ENCODE assay signal across 2 cellular contexts in the genomic region with DNA sequence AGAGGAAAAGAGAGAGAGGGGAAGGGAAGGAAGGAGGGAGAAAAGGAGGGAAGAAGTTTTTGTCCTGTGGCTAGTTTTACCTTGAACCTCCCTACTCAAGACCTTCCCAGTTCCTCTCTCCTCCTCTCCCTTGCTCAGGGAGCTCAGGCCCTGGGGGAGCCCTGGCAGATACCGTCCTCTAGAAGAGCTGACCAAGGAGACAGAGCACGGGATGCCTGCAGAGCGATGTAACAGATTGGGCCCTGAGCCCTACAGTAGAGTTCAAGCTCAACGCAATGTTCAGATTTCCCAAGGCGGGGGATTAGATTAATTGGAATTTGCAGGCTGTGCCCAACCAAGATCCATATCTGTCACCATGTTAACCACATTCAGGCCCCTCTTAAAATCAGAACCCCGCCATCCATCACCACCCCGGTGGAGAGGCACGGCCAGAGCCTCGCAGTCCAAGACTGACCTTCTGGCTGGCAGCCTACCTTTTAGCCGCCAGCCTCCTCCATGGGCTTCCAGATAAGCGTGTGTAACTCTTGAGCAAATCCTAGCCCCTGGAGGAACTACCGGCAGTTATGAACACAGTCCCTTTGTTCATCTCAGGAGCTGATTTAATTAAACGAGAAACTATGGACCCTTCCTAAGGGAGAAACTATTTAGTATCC.
TF ChIP-seq lines count a peak whose summit lies in the region.

No MANE protein-coding gene starts in this region.

TF ChIP-seq in SK-N-SH treated with all-trans-retinoic acid at 6 μM for 48 hours, 23 proteins besides CTCF, POLR2A, EP300 and RAD21 (continued from another document):
- no peak for TF ChIP-seq TSHZ2 (CRISPR knock-in tag; IDR thresholded peaks at IDR 0.05)
- no peak for TF ChIP-seq ZNF565 (CRISPR knock-in tag; conservative IDR thresholded peaks at IDR 0.05; ENCODE audit: low read depth)
- no peak for TF ChIP-seq TCF4 (CRISPR knock-in tag; IDR thresholded peaks at IDR 0.05; ENCODE audit: borderline replicate concordance)
- no peak for TF ChIP-seq PPARA (CRISPR knock-in tag; IDR thresholded peaks at IDR 0.05; ENCODE audit: borderline replicate concordance)
- TF ChIP-seq ESRRG (CRISPR knock-in tag; IDR thresholded peaks at IDR 0.05) = no peak
- no peak for TF ChIP-seq POU6F1 (CRISPR knock-in tag; IDR thresholded peaks at IDR 0.05; ENCODE audit: borderline replicate concordance, low read depth)
- TF ChIP-seq SNAI2 (CRISPR knock-in tag; IDR thresholded peaks at IDR 0.05) = no peak
- TF ChIP-seq ISL1 (CRISPR knock-in tag; IDR thresholded peaks at IDR 0.05) = no peak
- TF ChIP-seq ZFP30 (CRISPR knock-in tag; IDR thresholded peaks at IDR 0.05) = no peak

TF ChIP-seq in SK-N-SH, 30 proteins besides CTCF, POLR2A, EP300 and RAD21 (continued from another document):
- no peak for TF ChIP-seq ZBTB33 (IDR thresholded peaks at IDR 0.05; ENCODE audit: borderline replicate concordance, low read depth)
- TF ChIP-seq TCF12 (IDR thresholded peaks at IDR 0.05) = no peak
- TF ChIP-seq CHD2 (IDR thresholded peaks at IDR 0.05; ENCODE audit: low read length, partially characterized antibody) = no peak
- TF ChIP-seq SMC3 (IDR thresholded peaks at IDR 0.05; ENCODE audit: low read depth, low read length) = no peak
- TF ChIP-seq YY1 (IDR thresholded peaks at IDR 0.05; ENCODE audit: low read depth) = no peak
- no peak for TF ChIP-seq GATA2 (CRISPR knock-in tag; IDR thresholded peaks at IDR 0.05)
- TF ChIP-seq JUND (IDR thresholded peaks at IDR 0.05) = no peak
- TF ChIP-seq GABPA (IDR thresholded peaks at IDR 0.05; ENCODE audit: low read depth) = no peak
- TF ChIP-seq USF1 (IDR thresholded peaks at IDR 0.05; ENCODE audit: borderline replicate concordance, low read depth) = no peak
- TF ChIP-seq MAX (IDR thresholded peaks at IDR 0.05; ENCODE audit: low read depth) = no peak
- no peak for TF ChIP-seq NFIC (IDR thresholded peaks at IDR 0.05; ENCODE audit: borderline replicate concordance)
- no peak for TF ChIP-seq MXI1 (IDR thresholded peaks at IDR 0.05; ENCODE audit: low read depth, low read length)
- no peak for TF ChIP-seq IRF3 (IDR thresholded peaks at IDR 0.05; ENCODE audit: low read depth, low read length)
- no peak for TF ChIP-seq RCOR1 (IDR thresholded peaks at IDR 0.05; ENCODE audit: low read length)
